ENCODE assay signal across 1 cellular context in genomic region chr20:63230800-63231268, GRCh38.
TF ChIP-seq lines count a peak whose summit lies in the region.

No MANE protein-coding gene starts in this region.

TF ChIP-seq in H1, 55 proteins besides CTCF, POLR2A, EP300 and RAD21:
- TF ChIP-seq, protein P1, sequence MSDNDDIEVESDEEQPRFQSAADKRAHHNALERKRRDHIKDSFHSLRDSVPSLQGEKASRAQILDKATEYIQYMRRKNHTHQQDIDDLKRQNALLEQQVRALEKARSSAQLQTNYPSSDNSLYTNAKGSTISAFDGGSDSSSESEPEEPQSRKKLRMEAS (IDR thresholded peaks at IDR 0.05), result peak; percentile 76
- peak; percentile 81; the same call in 1 of the 2 replicates for TF ChIP-seq GABPA (IDR thresholded peaks at IDR 0.05; ENCODE audit: borderline replicate concordance, insufficient read depth, low read length)
- TF ChIP-seq SAP30 (IDR thresholded peaks at IDR 0.05; ENCODE audit: insufficient read depth, insufficient replicate concordance, low read length), result no peak
- peak; percentile 51; the same call in 1 of the 2 replicates for TF ChIP-seq RBBP5 (IDR thresholded peaks at IDR 0.05; ENCODE audit: borderline replicate concordance, low read depth, low read length)
- no peak for TF ChIP-seq SIX5 (IDR thresholded peaks at IDR 0.05; ENCODE audit: low read depth, low read length)
- 0 out of 4 replicates have a peak, but pooled peaks of 1 of the 2 experiments have one; percentile 66 for TF ChIP-seq HDAC2 (IDR thresholded peaks at IDR 0.05; ENCODE audit: borderline replicate concordance in 1 of 2, low read depth in 2 of 2, low read length in 2 of 2)
- 0 out of 2 replicates have a peak, but pooled peaks have one; percentile 32 for TF ChIP-seq YY1 (IDR thresholded peaks at IDR 0.05; ENCODE audit: low read depth, low read length)
- TF ChIP-seq, protein P2, sequence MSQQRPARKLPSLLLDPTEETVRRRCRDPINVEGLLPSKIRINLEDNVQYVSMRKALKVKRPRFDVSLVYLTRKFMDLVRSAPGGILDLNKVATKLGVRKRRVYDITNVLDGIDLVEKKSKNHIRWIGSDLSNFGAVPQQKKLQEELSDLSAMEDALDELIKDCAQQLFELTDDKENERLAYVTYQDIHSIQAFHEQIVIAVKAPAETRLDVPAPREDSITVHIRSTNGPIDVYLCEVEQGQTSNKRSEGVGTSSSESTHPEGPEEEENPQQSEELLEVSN (IDR thresholded peaks at IDR 0.05), result peak; percentile 34; the same call in 1 of the 2 replicates
- peak; percentile 33; the same call in 1 of the 2 replicates for TF ChIP-seq KDM1A (IDR thresholded peaks at IDR 0.05; ENCODE audit: borderline replicate concordance, low read length)
- 0 out of 2 replicates have a peak, but pooled peaks have one; percentile 48 for TF ChIP-seq TBP (IDR thresholded peaks at IDR 0.05; ENCODE audit: low read depth, low read length)
- TF ChIP-seq PHF8 (conservative IDR thresholded peaks at IDR 0.05; ENCODE audit: low read depth, low read length), result no peak
- peak; percentile 41; the same call in 1 of the 2 replicates for TF ChIP-seq CREB1 (IDR thresholded peaks at IDR 0.05)
